10 cellular contexts compared by ENCODE assay signal in the genomic region with DNA sequence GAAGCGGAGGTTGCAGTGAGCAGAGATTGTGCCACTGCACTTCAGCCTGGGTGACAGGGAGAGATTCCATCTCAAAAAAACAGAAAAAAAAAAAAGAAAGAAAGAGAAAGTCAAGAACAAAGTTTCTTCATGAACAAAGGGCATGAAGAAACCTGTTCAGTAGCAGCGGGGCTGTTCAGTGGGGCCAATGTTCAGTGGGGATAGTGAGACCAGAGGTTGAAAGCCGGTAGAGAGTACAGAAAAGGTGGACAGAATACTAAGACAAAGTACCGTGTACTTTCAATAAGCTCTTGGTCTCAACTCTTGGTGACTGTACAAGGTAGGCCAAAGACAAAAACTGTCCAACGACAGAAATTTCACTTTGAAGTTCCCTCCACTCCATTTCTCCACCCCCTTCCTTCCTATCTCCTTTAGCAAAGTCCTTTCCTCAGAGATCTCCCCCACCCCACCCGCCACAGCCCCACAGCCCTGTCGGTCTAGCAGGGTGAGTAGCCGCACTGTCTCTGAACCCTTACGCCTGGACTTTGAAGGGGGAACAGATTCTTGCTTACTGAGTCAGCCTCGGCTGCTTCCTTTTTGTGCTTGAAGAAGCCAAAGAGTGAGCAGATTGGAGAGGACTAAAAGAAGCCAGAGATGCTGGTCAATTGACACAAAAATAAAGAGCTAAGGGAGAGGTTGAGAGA. TPM values are rescaled to one million over a fixed set of nuclear protein-coding genes. Genes with fewer than 3 reads are reported as not detected.
DNase-seq lines count a peak whose midpoint lies in the region; ATAC-seq lines count a peak whose summit lies in the region.
"Had no signal": no experiment of that assay in that cellular context is flagged by ENCODE, and none has a peak within 500 bp of the region (broad histone marks: within the 10 kb centered on the region; RNA-seq: fewer than 3 reads in every experiment).

No MANE protein-coding gene starts in this region.

- 30% methylated on average over 10 of the region's 10 CpGs for WGBS in mesenchymal stem cell

- no peak overlapping the region for H3K18ac ChIP-seq in mesenchymal stem cell (ENCODE audit: low read depth in 1 of 2, low read length in 2 of 2)

- H2BK12ac ChIP-seq in mesenchymal stem cell (ENCODE audit: low read length in 2 of 2): peak overlapping the region in 1 of 2 experiments; percentile 95

- peaks cover 16% of the 10 kb centered on the region for H3K4me1 ChIP-seq in mesenchymal stem cell (ENCODE audit: control insufficient read depth, insufficient read depth, low read depth, low read length)

- H3K4me3 ChIP-seq in MG63 (no peak overlapping the region), mesenchymal stem cell (ENCODE audit: insufficient read depth in 1 of 2, low read depth in 1 of 2, low read length in 2 of 2) (no peak overlapping the region)

- H4K91ac ChIP-seq in mesenchymal stem cell (ENCODE audit: low read length): no peak overlapping the region

- peak overlapping the region; percentile 30 for H2AK5ac ChIP-seq in mesenchymal stem cell (ENCODE audit: low read length, severe bottlenecking)

- no peaks in the 10 kb centered on the region for H3K79me1 ChIP-seq in mesenchymal stem cell (replicated peaks; ENCODE audit: low read length, poor library complexity, severe bottlenecking)

- H3K4me2 ChIP-seq in mesenchymal stem cell (ENCODE audit: low read length, poor library complexity, severe bottlenecking): no peak overlapping the region

- peak overlapping the region; percentile 33 for H2BK5ac ChIP-seq in mesenchymal stem cell (ENCODE audit: low read depth, low read length, poor library complexity, severe bottlenecking)

- H3K14ac ChIP-seq in mesenchymal stem cell (ENCODE audit: low read length in 2 of 2): no peak overlapping the region

- DNase-seq in A172 (ENCODE audit: low spot score): peak; percentile 61
- DNase-seq in MG63: peak; percentile 42
- DNase-seq in dedifferentiated amniotic fluid mesenchymal stem cell (ENCODE audit: extremely low spot score): peak; percentile 32
- DNase-seq in mesenchymal stem cell: peak; percentile 92
- DNase-seq in G401 (ENCODE audit: low spot score): no peak
- DNase-seq in COR-L47 (lab: John Stamatoyannopoulos, UW): no peak
- DNase-seq: activated CD4-positive, alpha-beta T cell treated with anti-CD3 and anti-CD28 coated beads, Interleukin-2, amount 50 U/mL, for 48 hours; NCI-H1092 had no signal

- H4K8ac ChIP-seq in mesenchymal stem cell (ENCODE audit: low read length): no peak overlapping the region

- ATAC-seq in GM18909 (IDR thresholded peaks at IDR 0.05; ENCODE audit: poor library complexity, unreplicated experiment) (no peak), GM19023 (IDR thresholded peaks at IDR 0.05; ENCODE audit: unreplicated experiment) (no peak)

- no peak overlapping the region for H3K9ac ChIP-seq in mesenchymal stem cell (ENCODE audit: low read length)

- H3K27me3 ChIP-seq in MG63 (no peaks in the 10 kb centered on the region), mesenchymal stem cell (ENCODE audit: control insufficient read depth in 1 of 2, insufficient read depth in 1 of 2, low read length in 2 of 2) (peaks cover 0 to 2% of the 10 kb centered on the region in 2 experiments)

- H2AFZ ChIP-seq in mesenchymal stem cell (ENCODE audit: low read depth, low read length): no peak overlapping the region

- no peaks in the 10 kb centered on the region for H3K36me3 ChIP-seq in MG63
- H3K36me3 ChIP-seq in mesenchymal stem cell (ENCODE audit: control insufficient read depth in 1 of 2, insufficient read depth in 2 of 2, low read depth in 1 of 2, low read length in 2 of 2): no peaks in the 10 kb centered on the region

- peak overlapping the region; percentile 59 for H3K27ac ChIP-seq in mesenchymal stem cell (ENCODE audit: low read length, poor library complexity, severe bottlenecking)

- in situ Hi-C loops in G401 (cut with HindIII; ENCODE audit: low sequenced_read_pairs): no loop called here

- peak overlapping the region; percentile 6 to 71 for H3K4ac ChIP-seq in mesenchymal stem cell (ENCODE audit: low read depth in 1 of 2, low read length in 2 of 2)

- H3K9me3 ChIP-seq in MG63: no peaks in the 10 kb centered on the region
- H3K9me3 ChIP-seq in mesenchymal stem cell (ENCODE audit: control insufficient read depth, low read length): peaks cover 4% of the 10 kb centered on the region

- peak overlapping the region; percentile 71 for H2BK120ac ChIP-seq in mesenchymal stem cell (ENCODE audit: low read depth, low read length)

- no peak overlapping the region for H3K23ac ChIP-seq in mesenchymal stem cell (ENCODE audit: low read length in 2 of 2)

- H2BK15ac ChIP-seq in mesenchymal stem cell (ENCODE audit: low read depth, poor library complexity, severe bottlenecking): peak overlapping the region; percentile 95

RNA-seq across cellular contexts. Expression of a gene that starts 44.3 kb away (rescaled TPM):
- 0.89 and 2.2 TPM in 2 replicates for total RNA-seq in A172 (2014; rRNA removed; shearing (Covaris generic))
- total RNA-seq in MG63 (2014; rRNA removed; shearing (Covaris generic); ENCODE audit: low replicate concordance): 1.1 and 6.6 TPM in 2 replicates
- polyA plus RNA-seq in mesenchymal stem cell (2013, experiment 1 of 2): 587 TPM
- 551 TPM for polyA plus RNA-seq in mesenchymal stem cell (2013, experiment 2 of 2)
- total RNA-seq in G401 (2014; rRNA removed; shearing (Covaris generic)): 29.8 and 41.0 TPM in 2 replicates

RNA-seq across cellular contexts. Expression of a gene that starts 57.9 kb away (rescaled TPM):
- 155 and 159 TPM in 2 replicates for total RNA-seq in A172 (2014; rRNA removed; shearing (Covaris generic))
- 125 and 134 TPM in 2 replicates for total RNA-seq in MG63 (2014; rRNA removed; shearing (Covaris generic); ENCODE audit: low replicate concordance)
- polyA plus RNA-seq in mesenchymal stem cell (2013, experiment 1 of 2): 426 TPM
- 426 TPM for polyA plus RNA-seq in mesenchymal stem cell (2013, experiment 2 of 2)
- total RNA-seq in G401 (2014; rRNA removed; shearing (Covaris generic)): 180 and 202 TPM in 2 replicates

Comparison
In these comparisons a context has a peak if more than half of its experiments do, and no peak if none do; other contexts are left out.
1. DNase-seq: peak in A172 (single experiment), MG63 (single experiment), dedifferentiated amniotic fluid mesenchymal stem cell (single experiment) and mesenchymal stem cell (single experiment); none in G401 (single experiment) and COR-L47 (single experiment).